Comparison of ENCODE assay signal across 8 cellular contexts in the genomic region with DNA sequence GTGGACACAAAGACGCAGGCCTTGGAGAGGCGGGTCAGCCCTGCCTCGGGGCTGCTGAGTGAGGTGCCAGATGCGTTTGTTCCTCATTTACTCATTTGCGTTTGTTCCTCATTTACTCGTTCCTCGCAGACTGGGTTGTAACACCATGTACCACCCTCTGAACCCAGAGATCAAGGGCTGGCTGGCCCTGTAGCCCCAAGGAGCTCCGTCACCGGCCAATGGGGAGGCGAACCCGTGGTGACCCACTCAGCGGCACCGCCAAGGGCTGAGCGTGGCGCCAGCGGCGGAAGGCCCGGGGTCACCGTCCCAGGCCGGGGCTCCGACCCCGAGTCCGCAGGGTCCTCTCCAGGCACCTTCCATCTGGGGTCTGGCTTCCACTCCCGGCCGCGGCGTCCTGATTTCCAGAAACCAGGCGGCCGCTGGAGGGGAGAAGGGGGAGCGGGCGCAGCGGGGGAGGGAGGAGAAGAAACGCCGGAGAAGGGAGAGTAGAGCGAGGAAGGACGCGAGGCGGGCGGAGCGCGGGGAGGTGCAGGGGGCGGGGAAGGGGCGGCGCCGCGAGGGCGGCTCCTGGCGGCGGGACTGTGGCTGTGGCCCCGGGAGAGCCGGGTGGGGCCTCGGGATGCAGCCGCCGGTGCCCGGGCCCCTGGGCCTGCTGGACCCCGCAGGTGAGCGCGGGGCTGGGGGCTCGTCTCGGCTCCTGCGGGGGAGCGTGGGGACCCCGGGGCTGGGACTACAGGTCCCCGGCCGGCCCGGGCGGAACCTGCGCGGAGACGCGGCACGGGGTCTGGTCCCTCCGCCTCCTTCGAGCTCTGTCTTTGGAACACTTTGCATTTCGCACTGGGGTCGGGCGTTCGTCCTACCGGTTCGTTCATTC. TPM values are rescaled to one million over a fixed set of nuclear protein-coding genes. Genes with fewer than 3 reads are reported as not detected.
DNase-seq lines count a peak whose midpoint lies in the region; ATAC-seq and TF ChIP-seq lines count a peak whose summit lies in the region.

A gene (plus strand): TSS at position 576 of the 874 bp plus-strand sequence. CDS start 44 bp downstream, at position 620.

- H3K4me3 ChIP-seq in prostate gland, result peak within 1 kb of the TSS; percentile 52 to 60
- H3K4me3 ChIP-seq in upper lobe of right lung, result peak within 1 kb of the TSS; percentile 79

- peak; percentile 26 for TF ChIP-seq POLR2A in prostate gland (IDR thresholded peaks at IDR 0.05)

- H3K9me3 ChIP-seq in prostate gland, result no peaks in the 10 kb centered on the region
- no peaks in the 10 kb centered on the region for H3K9me3 ChIP-seq in upper lobe of right lung

- H3K27me3 ChIP-seq in prostate gland (replicated peaks; ENCODE audit: insufficient read depth) (no peaks in the 10 kb centered on the region), upper lobe of right lung (no peaks in the 10 kb centered on the region)

- no peaks in the 10 kb centered on the region for H3K36me3 ChIP-seq in prostate gland
- no peaks in the 10 kb centered on the region for H3K36me3 ChIP-seq in upper lobe of right lung

- intact Hi-C loops in left ventricle myocardium superior (cut with micrococcal nuclease) (no loop called here), prostate gland (cut with DNase I) (no loop called here), upper lobe of right lung (cut with DNase I) (no loop called here)

- DNase-seq in DMS153 (lab: John Stamatoyannopoulos, UW) (peak; percentile 49), MV-4-11 (lab: John Stamatoyannopoulos, UW) (peak; percentile 95), T-helper 2 cell (peak; percentile 38 to 68 (median 60)), left ventricle myocardium superior (peak; percentile 92), prostate gland (ENCODE audit: low spot score) (peak; percentile 71), upper lobe of right lung (peak; percentile 94)

- TF ChIP-seq CTCF in prostate gland (IDR thresholded peaks at IDR 0.05), result peak; percentile 12 to 47 (median 32)
- TF ChIP-seq CTCF in upper lobe of right lung (IDR thresholded peaks at IDR 0.05), result peak; percentile 44

- H3K4me1 ChIP-seq in prostate gland (replicated peaks), result no peaks in the 10 kb centered on the region
- H3K4me1 ChIP-seq in upper lobe of right lung, result peaks cover 13% of the 10 kb centered on the region

- WGBS in prostate gland, result 1% methylated on average over 72 of the region's 80 CpGs

- H3K27ac ChIP-seq in angular gyrus (ENCODE audit: low read depth, low read length) (peak within 1 kb of the TSS; percentile 37), prostate gland (peak within 1 kb of the TSS; percentile 70 to 79), upper lobe of right lung (peak within 1 kb of the TSS; percentile 83)

- peak; percentile 83 for ATAC-seq in GM21825 (IDR thresholded peaks at IDR 0.05; ENCODE audit: unreplicated experiment)
- peak; percentile 99 for ATAC-seq in left ventricle myocardium superior
- peak; percentile 97 for ATAC-seq in upper lobe of right lung

RNA-seq across cellular contexts. Expression of the gene that starts here (rescaled TPM):
- total RNA-seq in left ventricle myocardium superior (12.1 TPM), prostate gland (1 to 10 TPM in 1 of 2 donors, under 1 TPM in 1; 0.96 to 4.6 TPM), upper lobe of right lung (43.6 TPM)

Comparison
In these comparisons a context has a peak if more than half of its experiments do, and no peak if none do; other contexts are left out.
1. Peak in every context shown above with its lines: DNase-seq, ATAC-seq, H3K4me3 ChIP-seq and H3K27ac ChIP-seq.